8 cellular contexts compared by ENCODE assay signal in genomic region chrX:136953867-136954787, GRCh38.
DNase-seq lines count a peak whose midpoint lies in the region; ATAC-seq and TF ChIP-seq lines count a peak whose summit lies in the region.

No MANE protein-coding gene starts in this region.

- TF ChIP-seq POLR2A in right lobe of liver (IDR thresholded peaks at IDR 0.05): no peak

- peaks cover 0 to 3% (median 0%) of the 10 kb centered on the region in 4 donors for H3K4me1 ChIP-seq in right lobe of liver

- H3K27me3 ChIP-seq in right lobe of liver: no peaks in the 10 kb centered on the region

- no peak overlapping the region for H3K27ac ChIP-seq in right lobe of liver

- 54% methylated on average over 21 of the region's 26 CpGs for WGBS in right lobe of liver (ENCODE audit: insufficient coverage, low coverage, low lambda C conversion rate, missing lambda C conversion rate)

- ATAC-seq in GM18873 (IDR thresholded peaks at IDR 0.05; ENCODE audit: low FRiP score, unreplicated experiment): peak; percentile 90
- peak; percentile 95 for ATAC-seq in HG03097 (IDR thresholded peaks at IDR 0.05; ENCODE audit: low FRiP score, unreplicated experiment)
- peak; percentile 89 to 98 (median 94) for ATAC-seq in right lobe of liver

- H3K4me3 ChIP-seq in WI38 (ENCODE audit: low read depth, low read length): no peak overlapping the region
- H3K4me3 ChIP-seq in right lobe of liver: no peak overlapping the region

- H3K36me3 ChIP-seq in right lobe of liver: no peaks in the 10 kb centered on the region

- TF ChIP-seq CTCF in WI38 (IDR thresholded peaks at IDR 0.05; ENCODE audit: low read depth, low read length) (peak; percentile 64), right lobe of liver (IDR thresholded peaks at IDR 0.05) (peak; percentile 50 to 73 (median 70))

- intact Hi-C loops in right lobe of liver (cut with DNase I): loop anchor here (10.0 kb wide), 1 partner anchor 101 kb away; no protein-coding TSS in a partner anchor

- no peaks in the 10 kb centered on the region for H3K9me3 ChIP-seq in right lobe of liver

- DNase-seq in Ammon's horn (ENCODE audit: low spot score) (peak; percentile 66), NCI-H2227 (lab: John Stamatoyannopoulos, UW; ENCODE audit: unreplicated experiment) (peak; percentile 85), cerebellum (ENCODE audit: low spot score) (peak; percentile 41), right lobe of liver (peak; percentile 69 to 71 (median 70))
- peak; percentile 29 for DNase-seq in stimulated activated CD8-positive, alpha-beta memory T cell treated with anti-CD3 and anti-CD28 coated beads, Interleukin-4, amount 100 ng/mL, for 24 hours (ENCODE audit: low read depth)

Comparison
In these comparisons a context has a peak if more than half of its experiments do, and no peak if none do; other contexts are left out.
1. DNase-seq: peak in every context shown above with its lines; median percentile 85 in NCI-H2227; 70 in right lobe of liver; 66 in Ammon's horn; 41 in cerebellum; 29 in stimulated activated CD8-positive, alpha-beta memory T cell treated with anti-CD3 and anti-CD28 coated beads, Interleukin-4, amount 100 ng/mL, for 24 hours.